ENCODE assay signal across 9 cellular contexts in the genomic region with DNA sequence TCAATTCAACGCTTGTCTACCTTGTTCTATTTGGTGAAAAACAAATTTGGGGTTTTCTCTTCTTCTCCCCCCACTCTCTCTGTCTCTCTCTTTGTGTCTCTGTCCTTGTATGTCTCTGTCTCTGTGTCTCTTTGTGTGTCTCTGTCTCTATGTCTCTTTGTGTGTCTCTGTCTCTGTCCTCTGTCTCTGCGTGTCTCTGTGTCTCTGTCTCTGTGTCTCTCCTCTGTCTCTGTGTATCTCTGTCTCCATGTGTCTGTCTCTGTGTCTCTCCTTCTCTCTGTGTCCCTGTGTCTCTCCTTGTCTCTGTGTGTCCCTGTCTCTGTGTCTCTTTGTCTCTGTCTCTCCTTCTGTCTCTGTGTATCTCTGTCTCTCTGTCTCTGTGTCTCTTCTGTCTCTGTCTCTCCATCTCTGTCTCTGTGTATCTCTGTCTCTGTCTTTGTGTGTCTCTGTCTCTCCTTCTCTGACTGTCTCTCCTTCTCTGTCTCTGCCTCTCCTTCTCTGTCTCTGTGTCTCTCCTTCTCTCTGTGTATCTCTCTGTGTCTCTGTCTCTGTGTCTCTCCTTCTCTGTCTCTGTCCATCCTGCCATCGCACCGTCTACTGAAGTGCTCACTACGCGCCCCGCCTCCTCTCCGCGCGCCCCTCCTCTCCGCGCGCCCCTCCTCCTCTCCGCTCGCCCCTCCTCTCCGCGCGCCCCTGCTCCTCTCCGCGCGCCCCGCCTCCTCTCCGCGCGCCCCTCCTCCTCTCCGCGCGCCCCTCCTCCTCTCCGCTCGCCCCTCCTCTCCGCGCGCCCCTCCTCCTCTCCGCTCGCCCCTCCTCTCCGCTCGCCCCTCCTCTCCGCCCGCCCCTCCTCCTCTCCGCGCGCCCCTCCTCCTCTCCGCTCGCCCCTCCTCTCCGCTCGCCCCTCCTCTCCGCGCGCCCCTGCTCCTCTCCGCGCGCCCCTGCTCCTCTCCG. TPM values are rescaled to one million over a fixed set of nuclear protein-coding genes. Genes with fewer than 3 reads are reported as not detected.
DNase-seq lines count a peak whose midpoint lies in the region; ATAC-seq and TF ChIP-seq lines count a peak whose summit lies in the region.
"Had no signal": no experiment of that assay in that cellular context is flagged by ENCODE, and none has a peak within 500 bp of the region (broad histone marks: within the 10 kb centered on the region; RNA-seq: fewer than 3 reads in every experiment).

No MANE protein-coding gene starts in this region.

- DNase-seq in NCI-H1105 (lab: John Stamatoyannopoulos, UW) (peak; percentile 21), kidney glomerular epithelial cell (lab: John Stamatoyannopoulos, UW) (peak; percentile 12), transverse colon (no peak), NCI-H526 treated with DMSO at 0.1 percent for 48 hours (lab: John Stamatoyannopoulos, UW) (no peak)
- DNase-seq: right lobe of liver had no signal

- intact Hi-C loops in transverse colon (cut with DNase I; ENCODE audit: low total_unique reads) = no loop called here

- H3K9me3 Mint-ChIP-seq in activated naive CD4-positive, alpha-beta T cell treated with anti-CD3 and anti-CD28 coated beads, Interleukin-2, amount 50 U/mL, for 24 hours = no peaks in the 10 kb centered on the region

- H3K4me3 ChIP-seq in DOHH2 (ENCODE audit: low read length) (peak overlapping the region; percentile 83), transverse colon (peak overlapping the region in 3 of 4 donors; percentile 14 to 43 (median 33))

- H3K27ac ChIP-seq in DOHH2 (ENCODE audit: low read depth, low read length) (no peak overlapping the region), transverse colon (peak overlapping the region in 1 of 4 donors; percentile 68)

- in situ Hi-C loops in transverse colon (cut with MboI; ENCODE audit: low pct_ligation_motif_present in 1 of 4, low pct_unique_long_range_greater_than_20kb in 1 of 4, low sequenced_read_pairs in 3 of 4) = no loop called here

- peaks cover 13% of the 10 kb centered on the region for H3F3A ChIP-seq in DOHH2 (ENCODE audit: control insufficient read depth, insufficient read depth)

- H3K79me2 ChIP-seq in DOHH2 (ENCODE audit: control insufficient read depth, low read length) = no peaks in the 10 kb centered on the region

- peak overlapping the region; percentile 69 for H3K4me2 ChIP-seq in DOHH2 (ENCODE audit: low read length)

- TF ChIP-seq EP300 in transverse colon (IDR thresholded peaks at IDR 0.05; ENCODE audit: low read depth) = no peak

- no peaks in the 10 kb centered on the region for H3K36me3 ChIP-seq in DOHH2 (ENCODE audit: control insufficient read depth, low read length)
- H3K36me3 ChIP-seq in transverse colon = no peaks in the 10 kb centered on the region
- H3K36me3 ChIP-seq: right lobe of liver had no signal

- peak overlapping the region; percentile 80 for H3K4me3 Mint-ChIP-seq in activated naive CD4-positive, alpha-beta T cell treated with anti-CD3 and anti-CD28 coated beads, Interleukin-2, amount 50 U/mL, for 24 hours

- peaks cover 17% of the 10 kb centered on the region for H3K27me3 Mint-ChIP-seq in activated naive CD4-positive, alpha-beta T cell treated with anti-CD3 and anti-CD28 coated beads, Interleukin-2, amount 50 U/mL, for 24 hours

- no peaks in the 10 kb centered on the region for H4K20me1 ChIP-seq in DOHH2 (ENCODE audit: control insufficient read depth, insufficient read depth, low read depth, low read length)

- ATAC-seq in HG02938 (IDR thresholded peaks at IDR 0.05; ENCODE audit: unreplicated experiment) (no peak), HG03095 (IDR thresholded peaks at IDR 0.05; ENCODE audit: unreplicated experiment) (no peak)

- 9 to 50% methylated on average over 2 to 24 of the region's 53 CpGs for WGBS in transverse colon (ENCODE audit: low coverage in 1 of 2), 2 donors

- H3K4me1 Mint-ChIP-seq in activated naive CD4-positive, alpha-beta T cell treated with anti-CD3 and anti-CD28 coated beads, Interleukin-2, amount 50 U/mL, for 24 hours = peaks cover 16% of the 10 kb centered on the region

- TF ChIP-seq POLR2A in transverse colon (IDR thresholded peaks at IDR 0.05) = no peak

- TF ChIP-seq CTCF in DOHH2 (IDR thresholded peaks at IDR 0.05; ENCODE audit: low read depth, low read length, poor library complexity, severe bottlenecking) = no peak
- TF ChIP-seq CTCF in transverse colon (IDR thresholded peaks at IDR 0.05) = no peak

- H3K27ac Mint-ChIP-seq in activated naive CD4-positive, alpha-beta T cell treated with anti-CD3 and anti-CD28 coated beads, Interleukin-2, amount 50 U/mL, for 24 hours = no peak overlapping the region

- H3K9me3 ChIP-seq in DOHH2 (ENCODE audit: control insufficient read depth, insufficient read depth, low read length) (no peaks in the 10 kb centered on the region), transverse colon (no peaks in the 10 kb centered on the region)
- H3K9me3 ChIP-seq: right lobe of liver had no signal

- H3K9me2 ChIP-seq in DOHH2 (replicated peaks; ENCODE audit: control insufficient read depth, low read length) = no peaks in the 10 kb centered on the region

- H3K27me3 ChIP-seq in DOHH2 (ENCODE audit: control insufficient read depth, low read length) (no peaks in the 10 kb centered on the region; the same call in 1 of the 2 replicates), transverse colon (peaks cover 24% of the 10 kb centered on the region)
- H3K27me3 ChIP-seq: right lobe of liver had no signal

- no peaks in the 10 kb centered on the region for H3K36me3 Mint-ChIP-seq in activated naive CD4-positive, alpha-beta T cell treated with anti-CD3 and anti-CD28 coated beads, Interleukin-2, amount 50 U/mL, for 24 hours

- H3K4me1 ChIP-seq in DOHH2 (ENCODE audit: control insufficient read depth, low read length) (peaks cover 29% of the 10 kb centered on the region), transverse colon (peaks cover 2 to 25% (median 18%) of the 10 kb centered on the region in 4 donors)

RNA-seq across cellular contexts. Expression of a gene that starts 12.8 kb away (rescaled TPM):
- not detected for total RNA-seq in transverse colon

RNA-seq across cellular contexts. Expression of a gene that starts 21.0 kb away (rescaled TPM):
- 1 to 10 TPM in 1 of 4 donors, under 1 TPM in 1, not detected in 2; 0.96 to 2.1 TPM for total RNA-seq in transverse colon
- total RNA-seq: right lobe of liver had no signal

Comparison
In these comparisons a context has a peak if more than half of its experiments do, and no peak if none do; other contexts are left out.
1. DNase-seq: peak in NCI-H1105 (single experiment) and kidney glomerular epithelial cell (single experiment); none in transverse colon (single experiment) and NCI-H526 treated with DMSO at 0.1 percent for 48 hours (single experiment).